Comparison of ENCODE assay signal across 24 cellular contexts in genomic region chr16:74232831-74233465, GRCh38.
"Had no signal": no experiment of that assay in that cellular context is flagged by ENCODE, and none has a peak within 500 bp of the region (broad histone marks: within the 10 kb centered on the region; RNA-seq: fewer than 3 reads in every experiment).

No MANE protein-coding gene starts in this region.

- DNase-seq: colonic mucosa; effector CD8-positive, alpha-beta T cell; endodermal cell; erythroblast; foreskin fibroblast; heart left ventricle; left cardiac atrium; left lung; mucosa of descending colon; naive B cell; pancreas; right lobe of liver; small intestine; stimulated activated CD4-positive, alpha-beta T cell treated with anti-CD3 and anti-CD28 coated beads, Interleukin-15, amount 100 ng/mL, for 24 hours; stimulated activated CD4-positive, alpha-beta T cell treated with anti-CD3 and anti-CD28 coated beads, Interleukin-2, amount 100 ng/mL, for 48 hours; stimulated activated naive B cell treated with anti-CD40 and anti-IgM and Interleukin-4, amounts not matched to agents 10 μg/mL and 1 μg/mL and 100 μg/mL, for 72 hours; upper lobe of right lung; uterus had no signal

- ATAC-seq: gastroesophageal sphincter; heart left ventricle; left cardiac atrium; left lung; mucosa of descending colon; natural killer cell treated with Interleukin-12 subunit alpha and Interleukin-12 subunit beta and Interleukin-15 and Interleukin-18, amount 100 ng/mL, for 72 hours; pancreas; right lobe of liver; stimulated activated naive B cell treated with anti-CD40 and anti-IgM and Interleukin-4, amounts not matched to agents 10 μg/mL and 1 μg/mL and 100 μg/mL, for 72 hours; upper lobe of right lung had no signal

- H3K27ac ChIP-seq: colonic mucosa, gastroesophageal sphincter, heart left ventricle, hepatocyte, left lung, neutrophil, pancreas, right lobe of liver, thoracic aorta, tibial nerve, upper lobe of right lung, uterus had no signal

- H3K4me1 ChIP-seq: colonic mucosa, gastroesophageal sphincter, heart left ventricle, left lung, pancreas, right lobe of liver, tibial nerve, upper lobe of right lung, uterus had no signal

- H3K4me3 ChIP-seq: colonic mucosa, gastroesophageal sphincter, heart left ventricle, hepatocyte, left lung, mucosa of descending colon, pancreas, right lobe of liver, thoracic aorta, tibial nerve, upper lobe of right lung, uterus had no signal

- H3K27me3 ChIP-seq: colonic mucosa, gastroesophageal sphincter, hepatocyte, left lung, pancreas, right lobe of liver, tibial nerve, upper lobe of right lung, uterus had no signal
